ENCODE assay signal across 16 cellular contexts in genomic region chr15:48782911-48783310, GRCh38. TPM values are rescaled to one million over a fixed set of nuclear protein-coding genes. Genes with fewer than 3 reads are reported as not detected.
DNase-seq lines count a peak whose midpoint lies in the region; ATAC-seq, FAIRE-seq and TF ChIP-seq lines count a peak whose summit lies in the region.
"Had no signal": no experiment of that assay in that cellular context is flagged by ENCODE, and none has a peak within 500 bp of the region (broad histone marks: within the 10 kb centered on the region; RNA-seq: fewer than 3 reads in every experiment).

No MANE protein-coding gene starts in this region.

- peak; percentile 35 for FAIRE-seq in GM18507 (lab: Jason Lieb, UNC)
- FAIRE-seq: H54 had no signal

- no peak for TF ChIP-seq EP300 in esophagus muscularis mucosa (IDR thresholded peaks at IDR 0.05)

- H3K4me1 ChIP-seq in SJCRH30, result no peaks in the 10 kb centered on the region
- peaks cover 0 to 31% (median 25%) of the 10 kb centered on the region in 4 donors for H3K4me1 ChIP-seq in esophagus muscularis mucosa
- H3K4me1 ChIP-seq: BLaER1, Caco-2 had no signal

- H3K36me3 ChIP-seq in SJCRH30 (peaks cover 65% of the 10 kb centered on the region), H7 (replicated peaks; ENCODE audit: control insufficient read depth, insufficient read depth, low read length) (peaks cover 6% of the 10 kb centered on the region), esophagus muscularis mucosa (peaks cover 0 to 7% (median 0%) of the 10 kb centered on the region in 4 donors)

- no peak for DNase-seq in GM18507 (ENCODE audit: extremely low spot score, insufficient read length, low read depth)
- DNase-seq in renal cortical epithelial cell (ENCODE audit: low read depth), result peak; percentile 22
- DNase-seq in SJCRH30, result no peak
- DNase-seq in H7, result no peak
- DNase-seq in esophagus muscularis mucosa (ENCODE audit: extremely low spot score), result no peak
- DNase-seq: Caco-2; CD4-positive, CD25-positive, alpha-beta regulatory T cell; CD8-positive, alpha-beta T cell; DMS153; DND-41; GOT3; HCEC 1CT had no signal

- no peak overlapping the region for H3K4me3 ChIP-seq in SJCRH30
- H3K4me3 ChIP-seq in H7 (ENCODE audit: insufficient read depth, low read depth, low read length), result no peak overlapping the region
- no peak overlapping the region for H3K4me3 ChIP-seq in esophagus muscularis mucosa
- H3K4me3 ChIP-seq: BLaER1 had no signal

- no peaks in the 10 kb centered on the region for H3K27me3 ChIP-seq in SJCRH30
- H3K27me3 ChIP-seq in H7 (ENCODE audit: control insufficient read depth, insufficient read depth, low read length), result no peaks in the 10 kb centered on the region
- no peaks in the 10 kb centered on the region for H3K27me3 ChIP-seq in esophagus muscularis mucosa
- H3K27me3 ChIP-seq: BLaER1 had no signal

- peak; percentile 65 for ATAC-seq in HG03175 (IDR thresholded peaks at IDR 0.05; ENCODE audit: unreplicated experiment)
- ATAC-seq: CD8-positive, alpha-beta T cell had no signal

- TF ChIP-seq POLR2A in esophagus muscularis mucosa (IDR thresholded peaks at IDR 0.05; ENCODE audit: low read depth), result no peak

- intact Hi-C loops in esophagus muscularis mucosa (cut with DNase I), result no loop called here

- WGBS in esophagus muscularis mucosa, result 95% methylated on average over 2 of the region's 2 CpGs

- H3K9me3 ChIP-seq in SJCRH30 (replicated peaks) (no peaks in the 10 kb centered on the region), esophagus muscularis mucosa (no peaks in the 10 kb centered on the region)
- H3K9me3 ChIP-seq: BLaER1, Caco-2 had no signal

- TF ChIP-seq CTCF in esophagus muscularis mucosa (IDR thresholded peaks at IDR 0.05), result no peak

- no peak overlapping the region for H3K27ac ChIP-seq in SJCRH30
- no peak overlapping the region for H3K27ac ChIP-seq in esophagus muscularis mucosa (replicated peaks in 1 of 4)
- H3K27ac ChIP-seq: BLaER1, C4-2B had no signal

RNA-seq across cellular contexts. Expression of gene CEP152, which starts 28.0 kb away (rescaled TPM):
- 4.7 and 7.1 TPM in 2 replicates for total RNA-seq in renal cortical epithelial cell
- total RNA-seq in SJCRH30 (2014; rRNA removed; shearing (Covaris generic)), result 23.1 and 31.8 TPM in 2 replicates
- total RNA-seq in H7 (2014; rRNA removed; shearing (Covaris generic)), result 5.5 and 9.2 TPM in 2 replicates
- 10 to 100 TPM in 1 of 4 donors, 1 to 10 TPM in 3; 2.7 to 10.1 (median 3.9) TPM for total RNA-seq in esophagus muscularis mucosa
